10 cellular contexts compared by ENCODE assay signal in the genomic region with DNA sequence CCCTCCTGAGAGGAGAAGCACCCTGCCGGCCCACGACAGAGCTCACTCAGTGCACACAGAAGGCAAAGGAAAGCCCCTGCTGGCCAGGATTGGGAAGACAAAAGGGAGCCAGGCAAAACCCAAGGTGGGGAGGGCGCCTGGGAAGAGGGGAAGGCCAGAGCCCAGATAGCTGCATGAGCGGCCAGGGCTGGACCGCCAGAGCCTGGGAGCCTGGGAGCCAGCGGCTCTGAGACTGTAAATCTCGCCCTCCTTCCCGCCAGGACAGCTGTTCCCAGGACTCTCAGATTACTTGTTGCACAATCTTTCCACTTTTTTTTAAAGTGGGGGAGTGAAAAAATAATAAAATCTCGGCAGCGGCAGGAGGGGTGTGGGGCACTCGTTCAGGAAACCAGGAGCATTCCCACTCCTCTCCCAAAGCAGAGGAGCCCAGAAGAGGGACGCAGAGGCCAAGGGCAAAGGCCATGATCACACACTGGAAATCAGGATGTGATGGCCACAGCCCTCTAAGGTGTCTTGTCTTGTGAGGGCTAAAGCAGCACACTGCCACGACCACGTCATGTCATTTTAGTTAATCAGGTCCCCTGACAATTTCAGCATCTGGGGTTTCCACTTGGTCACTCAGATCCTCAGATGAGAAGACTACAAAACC. TPM values are rescaled to one million over a fixed set of nuclear protein-coding genes. Genes with fewer than 3 reads are reported as not detected.
DNase-seq lines count a peak whose midpoint lies in the region; ATAC-seq, FAIRE-seq and TF ChIP-seq lines count a peak whose summit lies in the region.
"Had no signal": no experiment of that assay in that cellular context is flagged by ENCODE, and none has a peak within 500 bp of the region (broad histone marks: within the 10 kb centered on the region; RNA-seq: fewer than 3 reads in every experiment).

No MANE protein-coding gene starts in this region.

- H3K4me3 ChIP-seq in AG10803 (ENCODE audit: low read length): peak overlapping the region; percentile 34
- H3K4me3 ChIP-seq in H1 (ENCODE audit: extremely low read depth in 1 of 4, insufficient read depth in 2 of 4, low read depth in 3 of 4, low read length in 4 of 4): no peak overlapping the region; a peak in 2 of 8 replicates
- H3K4me3 ChIP-seq: GM12878 had no signal

- CTCF ChIA-PET in H1 (lab: Charles Lee; ENCODE audit: partially characterized antibody): interaction anchor here (0.7 to 6.5 kb wide), 45 partner anchors 8 to 304 kb away, joined by 3 to 81 read pairs (median 4); a partner anchor contains a TSS

- POLR2A ChIA-PET in H1 (lab: Charles Lee; ENCODE audit: partially characterized antibody): interaction anchor here (0.9 to 5.0 kb wide), 10 partner anchors 13 to 167 kb away, joined by 3 to 21 read pairs (median 3); a partner anchor contains a TSS

- TF ChIP-seq CTCF in AG10803 (conservative IDR thresholded peaks at IDR 0.05; ENCODE audit: low read length) (peak; percentile 70), H1 (IDR thresholded peaks at IDR 0.05; ENCODE audit: control extremely low read depth in 1 of 3, insufficient read depth in 1 of 3, low read depth in 1 of 3, low read length in 3 of 3) (peak; percentile 67 to 71 (median 71))

- H3K18ac ChIP-seq in H1 (ENCODE audit: extremely low read depth, low read length): peak overlapping the region; percentile 48; the same call in 1 of the 2 replicates

- peak; percentile 98 for DNase-seq in AG10803 (ENCODE audit: low read depth)
- peak; percentile 35 for DNase-seq in NCI-H2171 (lab: John Stamatoyannopoulos, UW)
- DNase-seq in H1 (ENCODE audit: low read depth in 1 of 2, low spot score in 2 of 2): peak; percentile 46 to 84
- DNase-seq in mucosa of gallbladder (ENCODE audit: low spot score): peak; percentile 58
- DNase-seq in activated T-cell treated with anti-CD3 and anti-CD28 coated beads, Interleukin-2, amount 50 U/mL, for 4 hours: no peak
- DNase-seq in stimulated activated CD4-positive, alpha-beta T cell treated with anti-CD3 and anti-CD28 coated beads, Interleukin-4, amount 100 ng/mL, for 4 hours: no peak
- DNase-seq in activated gamma-delta T cell treated with Interleukin-2 at 50 U/mL for 16 hours: no peak

- FAIRE-seq in H1 (lab: Jason Lieb, UNC): no peak
- FAIRE-seq: GM12878 had no signal

- H3K4me1 ChIP-seq in H1 (replicated peaks in 1 of 4; ENCODE audit: control insufficient read depth in 3 of 4, insufficient read depth in 4 of 4, low read length in 3 of 4): peaks cover 0 to 15% (median 4%) of the 10 kb centered on the region in 4 experiments; a peak in 5 of 7 replicates

- no peak overlapping the region for H4K5ac ChIP-seq in H1 (ENCODE audit: insufficient read length, low read depth, low read length)

- no peak for TF ChIP-seq POLR2A in H1 (IDR thresholded peaks at IDR 0.05; ENCODE audit: control extremely low read depth in 1 of 2, low read depth in 2 of 2, low read length in 2 of 2)

- no peak overlapping the region for H3K14ac ChIP-seq in H1 (ENCODE audit: insufficient read length)

- H3K4me2 ChIP-seq in H1 (ENCODE audit: insufficient read depth in 1 of 2, low read depth in 2 of 2, low read length in 2 of 2): peak overlapping the region in 1 of 2 experiments; percentile 42; a peak in 2 of 4 replicates

- H3K23ac ChIP-seq in H1 (ENCODE audit: insufficient read length): no peak overlapping the region

- ATAC-seq in GM21447 (IDR thresholded peaks at IDR 0.05; ENCODE audit: unreplicated experiment): no peak
- no peak for ATAC-seq in activated T-cell treated with anti-CD3 and anti-CD28 coated beads, Interleukin-2, amount 50 U/mL, for 4 hours
- ATAC-seq: GM12878 had no signal

- TF ChIP-seq EP300 in H1 (IDR thresholded peaks at IDR 0.05; ENCODE audit: borderline replicate concordance in 1 of 2, low read depth in 2 of 2, low read length in 2 of 2): no peak

- H3K56ac ChIP-seq in H1 (replicated peaks; ENCODE audit: insufficient read length, low read depth, low read length): no peak overlapping the region

- H2BK5ac ChIP-seq in H1 (ENCODE audit: low read depth, low read length): peak overlapping the region; percentile 75; the same call in 1 of the 2 replicates

- no peak overlapping the region for H2AK5ac ChIP-seq in H1 (ENCODE audit: low read depth, low read length)

- WGBS in H1 (ENCODE audit: extremely low coverage in 1 of 2, insufficient coverage in 1 of 2, insufficient read length in 1 of 2, insufficient replicate concordance in 2 of 2, low coverage in 1 of 2, low lambda C conversion rate in 2 of 2, missing lambda C conversion rate in 1 of 2), 2 experiments: 70% methylated on average over 14 of the region's 14 CpGs; no CpG with 5 or more reads in 1 of the 2 experiments

- peaks cover 28 to 66% (median 47%) of the 10 kb centered on the region in 4 experiments for H3K36me3 ChIP-seq in H1 (ENCODE audit: control insufficient read depth in 2 of 4, insufficient read depth in 4 of 4, low read length in 3 of 4)

- H4K8ac ChIP-seq in H1 (ENCODE audit: extremely low read depth, insufficient read depth, low read length): no peak overlapping the region

- peaks cover 38 to 44% of the 10 kb centered on the region in 2 experiments for H4K20me1 ChIP-seq in H1 (replicated peaks in 1 of 2; ENCODE audit: control insufficient read depth in 1 of 2, insufficient read depth in 2 of 2, low read length in 2 of 2)

- no peak overlapping the region for H3K9ac ChIP-seq in H1 (replicated peaks in 1 of 4; ENCODE audit: extremely low read depth in 1 of 4, low read depth in 3 of 4, low read length in 3 of 4)

- 0 out of 2 replicates have a peak overlapping the region, but pooled peaks have one; percentile 39 for H2BK12ac ChIP-seq in H1 (ENCODE audit: low read depth, low read length)

- no peaks in the 10 kb centered on the region for H3K27me3 Mint-ChIP-seq in activated T-cell treated with anti-CD3 and anti-CD28 coated beads, Interleukin-2, amount 50 U/mL, for 4 hours (ENCODE audit: low read depth)
- H3K27me3 Mint-ChIP-seq: activated naive CD8-positive, alpha-beta T cell had no signal

- TF ChIP-seq RAD21 in H1 (IDR thresholded peaks at IDR 0.05 in 1 of 2, conservative IDR thresholded peaks at IDR 0.05 in 1 of 2; ENCODE audit: low read depth in 2 of 2, low read length in 2 of 2): peak; percentile 38 to 52

- no peaks in the 10 kb centered on the region for H3K9me3 Mint-ChIP-seq in activated T-cell treated with anti-CD3 and anti-CD28 coated beads, Interleukin-2, amount 50 U/mL, for 4 hours

- H3K4ac ChIP-seq in H1 (replicated peaks; ENCODE audit: insufficient read length, low read depth, low read length): no peak overlapping the region

- H3K9me3 ChIP-seq in H1 (ENCODE audit: insufficient read depth in 2 of 2, low read depth in 1 of 2, low read length in 1 of 2): no peaks in the 10 kb centered on the region

- no peak overlapping the region for H2BK20ac ChIP-seq in H1 (ENCODE audit: low read length)

- peaks cover 10% of the 10 kb centered on the region for H3K79me1 ChIP-seq in H1 (ENCODE audit: low read depth, low read length)

- H3K79me2 ChIP-seq in H1 (ENCODE audit: control insufficient read depth in 1 of 2, insufficient read depth in 2 of 2, low read length in 2 of 2): peaks cover 0 to 11% of the 10 kb centered on the region in 2 experiments; a peak in 2 of 4 replicates

- H3K4me3 Mint-ChIP-seq in activated T-cell treated with anti-CD3 and anti-CD28 coated beads, Interleukin-2, amount 50 U/mL, for 4 hours: no peak overlapping the region
- H3K4me3 Mint-ChIP-seq: activated naive CD8-positive, alpha-beta T cell had no signal

- no peak overlapping the region for H3K27ac ChIP-seq in H1 (ENCODE audit: low read depth, low read length)

- H2BK120ac ChIP-seq in H1 (replicated peaks; ENCODE audit: low read depth, low read length): no peak overlapping the region

- no peak overlapping the region for H2BK15ac ChIP-seq in H1 (ENCODE audit: low read length)

- no peaks in the 10 kb centered on the region for H3K23me2 ChIP-seq in H1 (ENCODE audit: low read depth, low read length)

- no peak overlapping the region for H4K91ac ChIP-seq in H1 (replicated peaks; ENCODE audit: insufficient read length, low read length)

- H3K4me1 Mint-ChIP-seq in activated T-cell treated with anti-CD3 and anti-CD28 coated beads, Interleukin-2, amount 50 U/mL, for 4 hours (ENCODE audit: low read depth): no peaks in the 10 kb centered on the region

- no peaks in the 10 kb centered on the region for H3K27me3 ChIP-seq in H1 (replicated peaks in 1 of 4; ENCODE audit: control insufficient read depth in 3 of 4, extremely low read depth in 1 of 4, insufficient read depth in 3 of 4, low read length in 3 of 4)

- H3K36me3 Mint-ChIP-seq in activated T-cell treated with anti-CD3 and anti-CD28 coated beads, Interleukin-2, amount 50 U/mL, for 4 hours (ENCODE audit: insufficient read depth): peaks cover 43% of the 10 kb centered on the region
- H3K36me3 Mint-ChIP-seq: activated naive CD8-positive, alpha-beta T cell had no signal

- no peak overlapping the region for H2AFZ ChIP-seq in H1 (ENCODE audit: low read length)

TF ChIP-seq in H1, 55 proteins besides CTCF, POLR2A, EP300 and RAD21 (continues in another document):
- TF ChIP-seq EZH2 (IDR thresholded peaks at IDR 0.05; ENCODE audit: low read depth, low read length, severe bottlenecking) (no peak), CEBPB (IDR thresholded peaks at IDR 0.05; ENCODE audit: low read depth, low read length) (peak; percentile 75)

RNA-seq across cellular contexts. Expression of a gene that starts 19.6 kb away (rescaled TPM):
- 30.2 and 30.9 TPM in 2 replicates for total RNA-seq in H1 (2021; fragmentation: NEBNext Ultra II Directional; extraction: Animal tissue kit (Norgen Biotek cat#: 25700))
- 47.6 and 67.5 TPM in 2 replicates for polyA plus RNA-seq in H1 (2011; rRNA removed)
- polyA plus RNA-seq in H1 (2011; cell fraction: cytosol; rRNA removed): 24.1 TPM
- polyA plus RNA-seq in H1 (2011; cell fraction: nucleus; rRNA removed): 51.8 TPM
- 25.8 to 35.8 TPM (median 34.5 TPM) in 4 replicates for polyA plus RNA-seq in H1 (2012, experiment 1 of 2)
- 44.5 TPM for polyA plus RNA-seq in H1 (2012, experiment 2 of 2)
- 39.3 TPM for polyA plus RNA-seq in H1 (2013, experiment 1 of 2)
- polyA plus RNA-seq in H1 (2013, experiment 2 of 2): 42.0 TPM
- polyA minus RNA-seq in H1 (2011; rRNA and poly(A)+ RNA removed): 25.4 and 38.4 TPM in 2 replicates
- 11.8 TPM for polyA minus RNA-seq in H1 (2011; cell fraction: cytosol; rRNA and poly(A)+ RNA removed)
- 14.0 TPM for polyA minus RNA-seq in H1 (2011; cell fraction: nucleus; rRNA and poly(A)+ RNA removed)
- total RNA-seq in mucosa of gallbladder: 2.0 TPM
- total RNA-seq in activated T-cell treated with anti-CD3 and anti-CD28 coated beads, Interleukin-2, amount 50 U/mL, for 4 hours: under 1 TPM in 1 of 3 donors, not detected in 2; 0.29 TPM
- total RNA-seq: GM12878 had no signal

RNA-seq across cellular contexts. Expression of a gene that starts 51.1 kb away (rescaled TPM):
- total RNA-seq in H1 (2021; fragmentation: NEBNext Ultra II Directional; extraction: Animal tissue kit (Norgen Biotek cat#: 25700)): 107 and 111 TPM in 2 replicates
- 37.5 and 65.9 TPM in 2 replicates for polyA plus RNA-seq in H1 (2011; rRNA removed)
- 27.5 TPM for polyA plus RNA-seq in H1 (2011; cell fraction: cytosol; rRNA removed)
- polyA plus RNA-seq in H1 (2011; cell fraction: nucleus; rRNA removed): 90.3 TPM
- 38.0 to 79.1 TPM (median 69.0 TPM) in 4 replicates for polyA plus RNA-seq in H1 (2012, experiment 1 of 2)
- polyA plus RNA-seq in H1 (2012, experiment 2 of 2): 38.3 TPM
- polyA plus RNA-seq in H1 (2013, experiment 1 of 2): 77.9 TPM
- 64.5 TPM for polyA plus RNA-seq in H1 (2013, experiment 2 of 2)
- polyA minus RNA-seq in H1 (2011; rRNA and poly(A)+ RNA removed): 117 and 119 TPM in 2 replicates
- polyA minus RNA-seq in H1 (2011; cell fraction: cytosol; rRNA and poly(A)+ RNA removed): 145 TPM
- 87.8 TPM for polyA minus RNA-seq in H1 (2011; cell fraction: nucleus; rRNA and poly(A)+ RNA removed)
- 32.4 TPM for total RNA-seq in mucosa of gallbladder
- under 1 TPM; 0.16 to 0.27 (median 0.18) TPM for total RNA-seq in activated T-cell treated with anti-CD3 and anti-CD28 coated beads, Interleukin-2, amount 50 U/mL, for 4 hours

Comparison
In these comparisons a context has a peak if more than half of its experiments do, and no peak if none do; other contexts are left out.
1. DNase-seq: peak in AG10803 (single experiment), NCI-H2171 (single experiment), H1 (2 of 2) and mucosa of gallbladder (single experiment); none in activated T-cell treated with anti-CD3 and anti-CD28 coated beads, Interleukin-2, amount 50 U/mL, for 4 hours (single experiment), stimulated activated CD4-positive, alpha-beta T cell treated with anti-CD3 and anti-CD28 coated beads, Interleukin-4, amount 100 ng/mL, for 4 hours (0 of 2) and activated gamma-delta T cell treated with Interleukin-2 at 50 U/mL for 16 hours (single experiment).
2. RNA of a gene that starts 19.6 kb away (total RNA-seq): 30.2 to 30.9 TPM in H1; 2.0 TPM in mucosa of gallbladder (single experiment) and 0.29 TPM in activated T-cell treated with anti-CD3 and anti-CD28 coated beads, Interleukin-2, amount 50 U/mL, for 4 hours; every median in the first group is over 10 times any median in the second.
3. RNA of a gene that starts 51.1 kb away (total RNA-seq): 107 to 111 TPM in H1 and 32.4 TPM in mucosa of gallbladder (single experiment); 0.16 to 0.27 TPM in activated T-cell treated with anti-CD3 and anti-CD28 coated beads, Interleukin-2, amount 50 U/mL, for 4 hours; every median in the first group is over 10 times any median in the second.